Comparison of ENCODE assay signal across 8 cellular contexts in the genomic region with DNA sequence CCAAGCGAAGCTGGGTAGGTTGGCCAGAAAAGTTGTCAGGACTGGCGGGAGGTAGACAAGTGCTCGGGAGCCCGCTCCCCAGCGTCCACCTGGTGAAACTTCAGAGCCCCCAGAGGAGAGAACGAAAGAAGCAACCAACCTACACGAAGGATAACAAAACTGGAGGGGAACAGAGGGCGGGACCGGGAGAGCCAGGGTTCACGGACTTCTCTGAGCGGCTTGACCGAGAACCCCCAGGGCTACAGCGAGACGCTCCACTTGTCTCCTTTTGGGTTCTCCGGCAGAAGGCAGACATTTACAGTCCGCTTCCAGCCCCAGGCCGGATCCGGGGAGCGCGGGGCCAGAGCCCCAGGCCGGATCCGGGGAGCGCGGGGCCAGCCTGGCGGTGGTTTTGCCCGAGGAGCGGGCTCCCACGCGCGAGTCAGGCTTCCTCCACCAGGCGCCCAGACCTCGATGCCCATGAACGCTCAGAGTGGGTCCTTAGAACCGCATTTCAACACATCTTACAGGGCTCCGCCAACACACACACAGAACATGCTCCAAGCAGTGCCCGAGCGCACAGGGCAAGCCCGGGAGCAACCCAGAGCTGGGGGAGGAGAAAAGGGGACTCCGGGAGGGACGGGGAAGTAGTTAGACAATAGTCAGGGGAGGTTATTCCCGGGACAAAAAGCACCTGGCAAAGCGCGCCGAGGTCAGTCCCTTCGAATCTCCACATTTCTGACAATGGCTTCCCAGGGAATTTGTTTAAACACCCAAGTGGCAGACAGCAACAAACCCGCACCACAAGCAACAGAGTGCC. TPM values are rescaled to one million over a fixed set of nuclear protein-coding genes. Genes with fewer than 3 reads are reported as not detected.
DNase-seq lines count a peak whose midpoint lies in the region; ATAC-seq, FAIRE-seq and TF ChIP-seq lines count a peak whose summit lies in the region.

No MANE protein-coding gene starts in this region.

- WGBS in SK-N-SH (ENCODE audit: low lambda C conversion rate) = 2% methylated on average over 22 of the region's 46 CpGs
- 19% methylated on average over 44 of the region's 46 CpGs for WGBS in GM12878 (ENCODE audit: insufficient coverage, insufficient replicate concordance, low lambda C conversion rate, missing lambda C conversion rate)

- H3K27me3 ChIP-seq in HL-60 (ENCODE audit: insufficient read depth, poor library complexity, severe bottlenecking) (peaks cover 45% of the 10 kb centered on the region), SK-N-SH (ENCODE audit: insufficient read depth) (no peaks in the 10 kb centered on the region), GM12878 (replicated peaks in 1 of 2; ENCODE audit: control insufficient read depth in 2 of 2, insufficient read depth in 2 of 2, low read length in 1 of 2) (peaks cover 11 to 29% of the 10 kb centered on the region in 2 experiments), iPS-18a (ENCODE audit: control insufficient read depth, insufficient read depth, low read length) (peaks cover 13% of the 10 kb centered on the region)

- POLR2A ChIA-PET in SK-N-SH (lab: Yijun Ruan, JAX) (no interaction called here), GM12878 (lab: Charles Lee) (no interaction called here)

- in situ Hi-C loops in GM12878 (cut with MboI) = no loop called here

- H4K20me1 ChIP-seq in SK-N-SH (ENCODE audit: insufficient read depth) = peaks cover 19% of the 10 kb centered on the region; the same call in 1 of the 2 replicates
- H4K20me1 ChIP-seq in GM12878 (ENCODE audit: control insufficient read depth, insufficient read depth) = no peaks in the 10 kb centered on the region

- BruUV-seq in GM12878 (replicated peaks; lab: Mats Ljungman, UMichigan) = no TSS peak

- FAIRE-seq in GM12878 (lab: Jason Lieb, UNC) = no peak

- no peak for TF ChIP-seq RAD21 in SK-N-SH (IDR thresholded peaks at IDR 0.05; ENCODE audit: low read length)
- no peak for TF ChIP-seq RAD21 in GM12878 (IDR thresholded peaks at IDR 0.05; ENCODE audit: insufficient read depth, low read depth, low read length)

- DNase-seq in GM10266 (ENCODE audit: extremely low spot score) (peak; percentile 21), HL-60 (ENCODE audit: low read depth in 1 of 2, low spot score in 1 of 2) (no peak), SK-N-SH (peak; percentile 17), GM12878 (ENCODE audit: low read depth, low spot score) (no peak), skeletal muscle cell (ENCODE audit: low read depth) (no peak), cerebellum (ENCODE audit: low spot score) (no peak)

- no peak for TF ChIP-seq POLR2A in GM12878 (IDR thresholded peaks at IDR 0.05; ENCODE audit: low read depth, low read length)

- H3K9me3 ChIP-seq in SK-N-SH (no peaks in the 10 kb centered on the region), GM12878 (replicated peaks; ENCODE audit: control insufficient read depth, insufficient read depth, low read length) (no peaks in the 10 kb centered on the region), iPS-18a (ENCODE audit: control insufficient read depth, low read depth, low read length) (no peaks in the 10 kb centered on the region)

- ATAC-seq in GM12878 (peak; percentile 44), GM18858 (IDR thresholded peaks at IDR 0.05; ENCODE audit: unreplicated experiment) (no peak)

- H3K9me2 ChIP-seq in SK-N-SH = no peaks in the 10 kb centered on the region

- peak overlapping the region; percentile 94 for H3K9ac ChIP-seq in SK-N-SH
- no peak overlapping the region for H3K9ac ChIP-seq in GM12878 (ENCODE audit: control insufficient read depth, insufficient read depth, low read length)
- H3K9ac ChIP-seq in iPS-18a (ENCODE audit: low read length) = peak overlapping the region; percentile 91

- TF ChIP-seq EP300 in SK-N-SH (IDR thresholded peaks at IDR 0.05; ENCODE audit: borderline replicate concordance in 1 of 2, low read depth in 1 of 2, low read length in 1 of 2) (no peak), GM12878 (IDR thresholded peaks at IDR 0.05; ENCODE audit: borderline replicate concordance in 1 of 2, control insufficient read depth in 1 of 2, low read depth in 2 of 2, low read length in 2 of 2) (no peak)

- intact Hi-C loops in GM12878 (cut with micrococcal nuclease; ENCODE audit: unreplicated experiment) = loop anchor here (10.0 kb wide), 2 partner anchors 665 to 785 kb away; no protein-coding TSS in a partner anchor

- SMC1A ChIA-PET in GM12878 (lab: Charles Lee; ENCODE audit: uncharacterized antibody, unreplicated experiment) = no interaction called here

- H3K27ac ChIP-seq in HL-60 (replicated peaks) = no peak overlapping the region
- peak overlapping the region; percentile 71 to 97; a peak in 3 of 4 replicates for H3K27ac ChIP-seq in SK-N-SH (ENCODE audit: low read depth in 2 of 2, low read length in 1 of 2)
- H3K27ac ChIP-seq in GM12878 (ENCODE audit: control insufficient read depth, insufficient read depth) = no peak overlapping the region
- peak overlapping the region; percentile 85 for H3K27ac ChIP-seq in iPS-18a (ENCODE audit: low read length)

- H2AFZ ChIP-seq in SK-N-SH (ENCODE audit: low read depth) = peak overlapping the region; percentile 80; the same call in 1 of the 2 replicates
- peak overlapping the region; percentile 34; the same call in 1 of the 2 replicates for H2AFZ ChIP-seq in GM12878 (ENCODE audit: control insufficient read depth, low read depth, low read length)

- H3K36me3 ChIP-seq in SK-N-SH (replicated peaks in 1 of 2; ENCODE audit: control insufficient read depth in 1 of 2, insufficient read depth in 2 of 2, low read length in 1 of 2) (no peaks in the 10 kb centered on the region), GM12878 (ENCODE audit: control insufficient read depth in 2 of 2, insufficient read depth in 2 of 2, low read length in 1 of 2) (no peaks in the 10 kb centered on the region), iPS-18a (ENCODE audit: control insufficient read depth, low read depth, low read length) (no peaks in the 10 kb centered on the region)

- H3K4me2 ChIP-seq in SK-N-SH = peak overlapping the region; percentile 90
- peak overlapping the region; percentile 93 for H3K4me2 ChIP-seq in GM12878 (ENCODE audit: control insufficient read depth, insufficient read depth)

- H3K79me2 ChIP-seq in SK-N-SH (ENCODE audit: insufficient read depth) = peaks cover 58% of the 10 kb centered on the region
- no peaks in the 10 kb centered on the region for H3K79me2 ChIP-seq in GM12878 (ENCODE audit: control insufficient read depth, insufficient read depth, low read length)

- H3K4me1 ChIP-seq in SK-N-SH (ENCODE audit: control insufficient read depth in 1 of 2, insufficient read depth in 2 of 2, low read depth in 1 of 2, low read length in 1 of 2) (peaks cover 0 to 25% of the 10 kb centered on the region in 2 experiments; a peak in 3 of 4 replicates), GM12878 (ENCODE audit: control insufficient read depth, insufficient read depth, low read length) (peaks cover 5% of the 10 kb centered on the region), iPS-18a (ENCODE audit: control insufficient read depth, low read depth, low read length) (peaks cover 12% of the 10 kb centered on the region)

- CTCF ChIA-PET in SK-N-SH (lab: Yijun Ruan, JAX) = no interaction called here
- CTCF ChIA-PET in GM12878 (lab: Yijun Ruan, JAX) = interaction anchor here (0.8 kb wide), 1 partner anchor 8 kb away, joined by 3 read pairs; no protein-coding TSS in a partner anchor

- RAD21 ChIA-PET in GM12878 (lab: Charles Lee; ENCODE audit: unreplicated experiment) = no interaction called here

- TF ChIP-seq CTCF in GM10266 (IDR thresholded peaks at IDR 0.05; ENCODE audit: control insufficient read depth, insufficient read depth, low read depth, missing control alignments) = no peak
- no peak for TF ChIP-seq CTCF in HL-60 (IDR thresholded peaks at IDR 0.05; ENCODE audit: insufficient read depth, low read length)
- TF ChIP-seq CTCF in SK-N-SH (IDR thresholded peaks at IDR 0.05) = peak; percentile 38
- TF ChIP-seq CTCF in GM12878 (IDR thresholded peaks at IDR 0.05 in 2 of 3, conservative IDR thresholded peaks at IDR 0.05 in 1 of 3; ENCODE audit: control insufficient read depth in 2 of 3, extremely low read depth in 1 of 3, insufficient read depth in 1 of 3, low read depth in 3 of 3, low read length in 3 of 3) = no peak

- H3F3A ChIP-seq in SK-N-SH (replicated peaks; ENCODE audit: insufficient read depth) = peaks cover 21% of the 10 kb centered on the region

- H3K4me3 ChIP-seq in HL-60 (replicated peaks; ENCODE audit: insufficient read depth, low read length) (peak overlapping the region; percentile 37), SK-N-SH (ENCODE audit: low read depth in 2 of 2, low read length in 1 of 2) (peak overlapping the region; percentile 71 to 98), GM12878 (0 out of 2 replicates have a peak overlapping the region, but pooled peaks have one; percentile 50), iPS-18a (ENCODE audit: low read length) (peak overlapping the region; percentile 91), skeletal muscle cell (ENCODE audit: low read depth, low read length) (peak overlapping the region; percentile 96)

TF ChIP-seq in SK-N-SH, 30 proteins besides CTCF, POLR2A, EP300 and RAD21:
- TF ChIP-seq POLR2AphosphoS5 (IDR thresholded peaks at IDR 0.05; ENCODE audit: low read depth, low read length) = no peak

TF ChIP-seq in GM12878, 131 proteins besides CTCF, POLR2A, EP300 and RAD21 (continues in another document):
- TF ChIP-seq SMAD1 (IDR thresholded peaks at IDR 0.05; ENCODE audit: low read depth, partially characterized antibody) = no peak
- TF ChIP-seq BCL11A (IDR thresholded peaks at IDR 0.05; ENCODE audit: low read depth, low read length) = no peak
- no peak for TF ChIP-seq FOXM1 (IDR thresholded peaks at IDR 0.05; ENCODE audit: low read depth, low read length)
- TF ChIP-seq CHD1 (IDR thresholded peaks at IDR 0.05; ENCODE audit: low read depth, low read length) = no peak

RNA-seq across cellular contexts. Expression of a gene that starts 1.1 kb away (rescaled TPM):
- polyA plus RNA-seq in SK-N-SH (2012; rRNA removed) (8.0 and 9.5 TPM in 2 replicates), GM12878 (2011; rRNA removed) (1.4 and 1.9 TPM in 2 replicates), GM12878 (2014; fragmentation: Illumina TruSeq; extraction: Trizol) (0.54 and 1.5 TPM in 2 replicates), GM12878 (2014; fragmentation: Nextera tagmentation; extraction: Ambion mirVana) (under 1 TPM; 0.24 to 0.40 TPM), GM12878 (2014; rRNA removed) (0.56 and 0.95 TPM in 2 replicates), GM12878 (2016; fragmentation: Nextera tagmentation; extraction: Ambion mirVana) (under 1 TPM; 0.23 to 0.50 TPM)
- polyA plus RNA-seq in SK-N-SH (2012; cell fraction: cytosol; rRNA removed) = 12.3 and 14.5 TPM in 2 replicates
- 8.9 and 10.3 TPM in 2 replicates for polyA plus RNA-seq in SK-N-SH (2012; cell fraction: nucleus; rRNA removed)
- 4.9 and 5.0 TPM in 2 replicates for total RNA-seq in GM12878 (2013; cell fraction: nucleolus; rRNA removed)
- total RNA-seq in GM12878 (2014; rRNA removed) (0.44 and 0.62 TPM in 2 replicates), GM12878 (2014; rRNA removed; fragmentation: Illumina TruSeq; extraction: Trizol) (1.0 and 1.4 TPM in 2 replicates), GM12878 (2021) (0.85 and 1.0 TPM in 2 replicates), cerebellum (86.3 TPM)
- 0.12 TPM for polyA plus RNA-seq in GM12878 (2011; ENCODE audit: low read depth)
- polyA plus RNA-seq in GM12878 (2011; cell fraction: cytosol; rRNA removed) = 1.7 and 1.9 TPM in 2 replicates
- polyA plus RNA-seq in GM12878 (2011; cell fraction: nucleus; rRNA removed) = 1.7 and 2.1 TPM in 2 replicates
- 0.13 and 0.28 TPM in 2 replicates for polyA plus RNA-seq in GM12878 (2012)
- 6.4 and 6.9 TPM in 2 replicates for polyA minus RNA-seq in GM12878 (2011; rRNA and poly(A)+ RNA removed)
- 1.4 and 3.5 TPM in 2 replicates for polyA minus RNA-seq in GM12878 (2011; cell fraction: cytosol; rRNA and poly(A)+ RNA removed)
- polyA minus RNA-seq in GM12878 (2011; cell fraction: nucleus; rRNA and poly(A)+ RNA removed) = 11.1 and 15.6 TPM in 2 replicates

Comparison
In these comparisons a context has a peak if more than half of its experiments do, and no peak if none do; other contexts are left out.
1. DNase-seq: peak in GM10266 (single experiment) and SK-N-SH (single experiment); none in HL-60 (0 of 2), GM12878 (single experiment), skeletal muscle cell (single experiment) and cerebellum (single experiment).
2. H3K27ac ChIP-seq: peak in SK-N-SH (2 of 2) and iPS-18a (single experiment); none in HL-60 (single experiment) and GM12878 (single experiment).
3. H3K4me3 ChIP-seq: peak in every context shown above with its lines; median percentile 96 in skeletal muscle cell; 91 in iPS-18a; 84 in SK-N-SH; 50 in GM12878; 37 in HL-60.
4. RNA of a gene that starts 1.1 kb away (total RNA-seq): 86.3 TPM in cerebellum (single experiment); 0.44 to 5.0 TPM in GM12878; every median in the first group is over 10 times any median in the second.